26 cellular contexts compared by ENCODE assay signal in genomic region chr10:116810895-116811294, GRCh38. TPM values are rescaled to one million over a fixed set of nuclear protein-coding genes. Genes with fewer than 3 reads are reported as not detected.
DNase-seq lines count a peak whose midpoint lies in the region; ATAC-seq, FAIRE-seq and TF ChIP-seq lines count a peak whose summit lies in the region.
"Had no signal": no experiment of that assay in that cellular context is flagged by ENCODE, and none has a peak within 500 bp of the region (broad histone marks: within the 10 kb centered on the region; RNA-seq: fewer than 3 reads in every experiment).

No MANE protein-coding gene starts in this region.

- H2BK15ac ChIP-seq in H1 (ENCODE audit: low read length), result no peak overlapping the region

- POLR2A ChIA-PET in A549 (lab: Yijun Ruan, JAX) (no interaction called here), H1 (lab: Charles Lee; ENCODE audit: partially characterized antibody) (no interaction called here)

- peak overlapping the region; percentile 2 for H3K27ac Mint-ChIP-seq in activated naive CD4-positive, alpha-beta T cell treated with anti-CD3 and anti-CD28 coated beads, Interleukin-2, amount 50 U/mL, for 24 hours
- H3K27ac Mint-ChIP-seq: CD14-positive monocyte; CD4-positive, alpha-beta memory T cell; CD4-positive, CD25-positive, alpha-beta regulatory T cell; CD8-positive, alpha-beta memory T cell had no signal

- H3K27me3 Mint-ChIP-seq in activated naive CD4-positive, alpha-beta T cell treated with anti-CD3 and anti-CD28 coated beads, Interleukin-2, amount 50 U/mL, for 24 hours, result peaks cover 7% of the 10 kb centered on the region

- no peak overlapping the region for H3K27ac ChIP-seq in A549
- no peak overlapping the region for H3K27ac ChIP-seq in H1 (ENCODE audit: low read depth, low read length)
- H3K27ac ChIP-seq: 22Rv1, BLaER1 had no signal

- no peak overlapping the region for H2AFZ ChIP-seq in H1 (ENCODE audit: low read length)

- no peak overlapping the region for H2BK120ac ChIP-seq in H1 (replicated peaks; ENCODE audit: low read depth, low read length)

- WGBS in A549 (ENCODE audit: missing lambda C conversion rate), result 51% methylated on average over 2 of the region's 2 CpGs
- WGBS in H1 (ENCODE audit: extremely low coverage in 1 of 2, insufficient coverage in 1 of 2, insufficient read length in 1 of 2, insufficient replicate concordance in 2 of 2, low coverage in 1 of 2, low lambda C conversion rate in 2 of 2, missing lambda C conversion rate in 1 of 2), 2 experiments, result 89% methylated on average over 2 of the region's 2 CpGs; no CpG with 5 or more reads in 1 of the 2 experiments

- H3K4me2 ChIP-seq in A549 (no peak overlapping the region), H1 (ENCODE audit: insufficient read depth in 1 of 2, low read depth in 2 of 2, low read length in 2 of 2) (no peak overlapping the region)
- H3K4me2 ChIP-seq: BLaER1 had no signal

- no peaks in the 10 kb centered on the region for H3K23me2 ChIP-seq in H1 (ENCODE audit: low read depth, low read length)

- H3K4me3 Mint-ChIP-seq in activated naive CD4-positive, alpha-beta T cell treated with anti-CD3 and anti-CD28 coated beads, Interleukin-2, amount 50 U/mL, for 24 hours, result no peak overlapping the region
- H3K4me3 Mint-ChIP-seq: CD4-positive, alpha-beta memory T cell; CD4-positive, CD25-positive, alpha-beta regulatory T cell; CD8-positive, alpha-beta memory T cell had no signal

- H3K23ac ChIP-seq in H1 (ENCODE audit: insufficient read length), result no peak overlapping the region

- CTCF ChIA-PET in A549 (lab: Yijun Ruan, JAX), result interaction anchor here (0.7 to 38.0 kb wide), 4 partner anchors 11 to 361 kb away, joined by 4 to 1061 read pairs (median 44); no protein-coding TSS in a partner anchor
- CTCF ChIA-PET in H1 (lab: Charles Lee; ENCODE audit: partially characterized antibody), result interaction anchor here (2.8 to 28.3 kb wide), 4 partner anchors 16 to 359 kb away, joined by 13 to 531 read pairs (median 98); no protein-coding TSS in a partner anchor

- no peaks in the 10 kb centered on the region for H3K36me3 Mint-ChIP-seq in activated naive CD4-positive, alpha-beta T cell treated with anti-CD3 and anti-CD28 coated beads, Interleukin-2, amount 50 U/mL, for 24 hours
- H3K36me3 Mint-ChIP-seq: CD14-positive monocyte; CD4-positive, alpha-beta memory T cell; CD4-positive, CD25-positive, alpha-beta regulatory T cell; CD8-positive, alpha-beta memory T cell had no signal

- H2BK5ac ChIP-seq in H1 (ENCODE audit: low read depth, low read length), result no peak overlapping the region; the same call in 1 of the 2 replicates

- H3K9ac ChIP-seq in H1 (replicated peaks in 1 of 4; ENCODE audit: extremely low read depth in 1 of 4, low read depth in 3 of 4, low read length in 3 of 4), result no peak overlapping the region
- H3K9ac ChIP-seq: BLaER1 had no signal

- H4K91ac ChIP-seq in H1 (replicated peaks; ENCODE audit: insufficient read length, low read length), result no peak overlapping the region

- no peaks in the 10 kb centered on the region for H4K20me1 ChIP-seq in H1 (replicated peaks in 1 of 2; ENCODE audit: control insufficient read depth in 1 of 2, insufficient read depth in 2 of 2, low read length in 2 of 2)
- H4K20me1 ChIP-seq: BLaER1 had no signal

- H3K4me1 ChIP-seq in A549 (no peaks in the 10 kb centered on the region), H1 (replicated peaks in 1 of 4; ENCODE audit: control insufficient read depth in 3 of 4, insufficient read depth in 4 of 4, low read length in 3 of 4) (peaks cover 0 to 2% (median 0%) of the 10 kb centered on the region in 4 experiments; a peak in 2 of 7 replicates)
- H3K4me1 ChIP-seq: BE2C had no signal

- H3K4me1 Mint-ChIP-seq in activated naive CD4-positive, alpha-beta T cell treated with anti-CD3 and anti-CD28 coated beads, Interleukin-2, amount 50 U/mL, for 24 hours, result no peaks in the 10 kb centered on the region
- H3K4me1 Mint-ChIP-seq: CD14-positive monocyte; CD4-positive, alpha-beta memory T cell; CD4-positive, CD25-positive, alpha-beta regulatory T cell; CD8-positive, alpha-beta memory T cell had no signal

- no peak for DNase-seq in activated naive CD4-positive, alpha-beta T cell treated with Interleukin-2 at 50 U/mL for 16 hours
- DNase-seq in A549 (ENCODE audit: low read depth in 1 of 2, low spot score in 1 of 2), result no peak
- no peak for DNase-seq in H1 (ENCODE audit: low read depth in 1 of 2, low spot score in 2 of 2)
- no peak for DNase-seq in NCI-H82 treated with DMSO at 0.1 percent for 48 hours (lab: John Stamatoyannopoulos, UW; ENCODE audit: unreplicated experiment)
- DNase-seq: ACHN; BE2C; C1 segment of cervical spinal cord; CD4-positive, alpha-beta memory T cell; CD4-positive, CD25-positive, alpha-beta regulatory T cell; CD8-positive, alpha-beta memory T cell; COR-L47; DMS 273 treated with DMSO at 0.1 percent for 48 hours; DMS153; DMS79; DND-41; EL; GDM1 had no signal

- H3K18ac ChIP-seq in H1 (ENCODE audit: extremely low read depth, low read length), result no peak overlapping the region; the same call in 1 of the 2 replicates

- TF ChIP-seq RAD21 in A549 (conservative IDR thresholded peaks at IDR 0.05 in 1 of 2, IDR thresholded peaks at IDR 0.05 in 1 of 2), result no peak
- TF ChIP-seq RAD21 in H1 (IDR thresholded peaks at IDR 0.05 in 1 of 2, conservative IDR thresholded peaks at IDR 0.05 in 1 of 2; ENCODE audit: low read depth in 2 of 2, low read length in 2 of 2), result no peak

- no peak overlapping the region for H4K8ac ChIP-seq in H1 (ENCODE audit: extremely low read depth, insufficient read depth, low read length)

- no peak overlapping the region for H4K5ac ChIP-seq in H1 (ENCODE audit: insufficient read length, low read depth, low read length)

- no peak overlapping the region for H3K4me3 ChIP-seq in A549
- H3K4me3 ChIP-seq in H1 (ENCODE audit: extremely low read depth in 1 of 4, insufficient read depth in 2 of 4, low read depth in 3 of 4, low read length in 4 of 4), result no peak overlapping the region
- H3K4me3 ChIP-seq: BLaER1, GM12878 had no signal

- 0 out of 2 replicates have a peak overlapping the region, but pooled peaks have one; percentile 82 for H2AK5ac ChIP-seq in H1 (ENCODE audit: low read depth, low read length)

- no peaks in the 10 kb centered on the region for H3K79me2 ChIP-seq in H1 (ENCODE audit: control insufficient read depth in 1 of 2, insufficient read depth in 2 of 2, low read length in 2 of 2)

- ATAC-seq in A549 (no peak), GM19351 (IDR thresholded peaks at IDR 0.05; ENCODE audit: unreplicated experiment) (no peak)
- ATAC-seq: GM12878 had no signal

- no peaks in the 10 kb centered on the region for H3K36me3 ChIP-seq in H1 (ENCODE audit: control insufficient read depth in 2 of 4, insufficient read depth in 4 of 4, low read length in 3 of 4)
- H3K36me3 ChIP-seq: BE2C, BLaER1 had no signal

- no peak overlapping the region for H3K14ac ChIP-seq in H1 (ENCODE audit: insufficient read length)

- TF ChIP-seq POLR2A in A549 (IDR thresholded peaks at IDR 0.05; ENCODE audit: low read length) (no peak), H1 (IDR thresholded peaks at IDR 0.05; ENCODE audit: control extremely low read depth in 1 of 2, low read depth in 2 of 2, low read length in 2 of 2) (no peak)

- H3K4ac ChIP-seq in H1 (replicated peaks; ENCODE audit: insufficient read length, low read depth, low read length), result no peak overlapping the region

- H3K9me3 ChIP-seq in A549 (no peaks in the 10 kb centered on the region), H1 (ENCODE audit: insufficient read depth in 2 of 2, low read depth in 1 of 2, low read length in 1 of 2) (no peaks in the 10 kb centered on the region)
- H3K9me3 ChIP-seq: BE2C had no signal

- no peak for TF ChIP-seq CTCF in A549 (IDR thresholded peaks at IDR 0.05)
- TF ChIP-seq CTCF in H1 (IDR thresholded peaks at IDR 0.05; ENCODE audit: control extremely low read depth in 1 of 3, insufficient read depth in 1 of 3, low read depth in 1 of 3, low read length in 3 of 3), result no peak

- H2BK20ac ChIP-seq in H1 (ENCODE audit: low read length), result no peak overlapping the region

- H3K9me3 Mint-ChIP-seq in activated naive CD4-positive, alpha-beta T cell treated with anti-CD3 and anti-CD28 coated beads, Interleukin-2, amount 50 U/mL, for 24 hours, result no peaks in the 10 kb centered on the region
- H3K9me3 Mint-ChIP-seq: CD4-positive, alpha-beta memory T cell; CD4-positive, CD25-positive, alpha-beta regulatory T cell had no signal

- no peak for TF ChIP-seq EP300 in A549 (IDR thresholded peaks at IDR 0.05)
- no peak for TF ChIP-seq EP300 in H1 (IDR thresholded peaks at IDR 0.05; ENCODE audit: borderline replicate concordance in 1 of 2, low read depth in 2 of 2, low read length in 2 of 2)

- H3K56ac ChIP-seq in H1 (replicated peaks; ENCODE audit: insufficient read length, low read depth, low read length), result no peak overlapping the region

- H3K79me1 ChIP-seq in H1 (ENCODE audit: low read depth, low read length), result no peaks in the 10 kb centered on the region

- FAIRE-seq in A549 (lab: Jason Lieb, UNC) (no peak), H1 (lab: Jason Lieb, UNC) (no peak)
- FAIRE-seq: GM12878, GM12892, GM18507 had no signal

- peak overlapping the region; percentile 39; the same call in 1 of the 2 replicates for H2BK12ac ChIP-seq in H1 (ENCODE audit: low read depth, low read length)

- H3K27me3 ChIP-seq in H1 (replicated peaks in 1 of 4; ENCODE audit: control insufficient read depth in 3 of 4, extremely low read depth in 1 of 4, insufficient read depth in 3 of 4, low read length in 3 of 4), result no peaks in the 10 kb centered on the region
- H3K27me3 ChIP-seq: BLaER1 had no signal

TF ChIP-seq in A549, 52 proteins besides CTCF, POLR2A, EP300 and RAD21 (continues in another document):
- TF ChIP-seq NFE2L2 (conservative IDR thresholded peaks at IDR 0.05; ENCODE audit: low read length), result no peak

TF ChIP-seq in H1, 55 proteins besides CTCF, POLR2A, EP300 and RAD21 (continues in another document):
- TF ChIP-seq EGR1 (IDR thresholded peaks at IDR 0.05; ENCODE audit: borderline replicate concordance, low read depth, low read length), result no peak
- no peak for TF ChIP-seq SRF (IDR thresholded peaks at IDR 0.05; ENCODE audit: low read depth, low read length)

RNA-seq across cellular contexts. Expression of gene ENO4, which starts 38.4 kb away (rescaled TPM):
- polyA plus RNA-seq in A549 (2011; rRNA removed), result 0.47 and 0.60 TPM in 2 replicates
- 0.30 and 0.41 TPM in 2 replicates for polyA plus RNA-seq in A549 (2012; cell fraction: cytosol; rRNA removed)
- polyA plus RNA-seq in A549 (2012; cell fraction: nucleus; rRNA removed), result 0.15 and 0.26 TPM in 2 replicates
- polyA plus RNA-seq in A549 (2017; fragmentation: RNase III; extraction: RNeasy Plus Mini Kit Qiagen cat#74134 plus additional on column Dnase treatment), result 0.17 to 0.39 TPM (median 0.36 TPM) in 3 replicates
- polyA minus RNA-seq in A549 (2011; rRNA and poly(A)+ RNA removed), result 0.25 and 1.8 TPM in 2 replicates
- total RNA-seq in H1 (2021; fragmentation: NEBNext Ultra II Directional; extraction: Animal tissue kit (Norgen Biotek cat#: 25700)), result 0.21 TPM in 1 of 2 replicates, not detected in the other
- polyA plus RNA-seq in H1 (2011; rRNA removed), result 0.33 and 0.77 TPM in 2 replicates
- 0.54 TPM for polyA plus RNA-seq in H1 (2011; cell fraction: cytosol; rRNA removed)
- polyA plus RNA-seq in H1 (2011; cell fraction: nucleus; rRNA removed), result 1.5 TPM
- 0.46 to 1.9 TPM (median 1.0 TPM) in 4 replicates for polyA plus RNA-seq in H1 (2012, experiment 1 of 2)
- 0.09 TPM for polyA plus RNA-seq in H1 (2012, experiment 2 of 2)
- polyA plus RNA-seq in H1 (2013, experiment 1 of 2), result 0.20 TPM
- 0.50 TPM for polyA plus RNA-seq in H1 (2013, experiment 2 of 2)
- 0.80 TPM in 1 of 2 replicates, not detected in the other for polyA minus RNA-seq in H1 (2011; rRNA and poly(A)+ RNA removed)
- not detected for polyA minus RNA-seq in H1 (2011; cell fraction: cytosol; rRNA and poly(A)+ RNA removed)
- 0.30 TPM for polyA minus RNA-seq in H1 (2011; cell fraction: nucleus; rRNA and poly(A)+ RNA removed)
- total RNA-seq: CD4-positive, alpha-beta memory T cell; CD4-positive, CD25-positive, alpha-beta regulatory T cell; CD8-positive, alpha-beta memory T cell; G401; GM12878 had no signal
- polyA plus RNA-seq: CD14-positive monocyte; CD4-positive, alpha-beta memory T cell; CD4-positive, CD25-positive, alpha-beta regulatory T cell; CD8-positive, alpha-beta memory T cell had no signal
